Comparison of ENCODE assay signal across 18 cellular contexts in the genomic region with DNA sequence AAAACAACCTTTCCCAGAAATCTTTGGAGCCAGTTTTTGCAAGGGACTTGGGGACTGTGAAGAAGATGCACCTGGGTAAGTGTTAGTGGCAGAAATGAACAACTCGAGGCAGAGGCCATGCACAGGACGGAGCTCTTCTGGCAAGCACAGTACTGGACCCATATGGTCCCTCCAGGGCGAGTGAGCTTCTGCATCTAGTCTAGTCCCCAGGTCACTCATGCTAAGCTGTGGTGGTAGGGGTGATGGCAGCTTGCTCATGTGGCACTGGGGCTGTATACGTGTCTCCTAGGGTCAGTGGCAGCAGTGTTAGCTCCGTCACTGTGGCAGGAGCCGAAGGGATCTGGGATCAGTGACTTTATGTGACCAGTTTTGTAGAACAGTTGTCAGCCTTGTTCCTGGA. TPM values are rescaled to one million over a fixed set of nuclear protein-coding genes. Genes with fewer than 3 reads are reported as not detected.
DNase-seq lines count a peak whose midpoint lies in the region; ATAC-seq and TF ChIP-seq lines count a peak whose summit lies in the region.
"Had no signal": no experiment of that assay in that cellular context is flagged by ENCODE, and none has a peak within 500 bp of the region (broad histone marks: within the 10 kb centered on the region; RNA-seq: fewer than 3 reads in every experiment).

No MANE protein-coding gene starts in this region.

- H3K9me2 ChIP-seq in PC-9 (ENCODE audit: insufficient read depth) = no peaks in the 10 kb centered on the region

- H3K9me3 Mint-ChIP-seq in activated naive CD4-positive, alpha-beta T cell treated with anti-CD3 and anti-CD28 coated beads, Interleukin-2, amount 50 U/mL, for 72 hours = no peaks in the 10 kb centered on the region

- POLR2A ChIA-PET in PC-9 (lab: Charles Lee; ENCODE audit: unreplicated experiment) = interaction anchor here (0.5 kb wide), 1 partner anchor 8 kb away, joined by 3 read pairs; no protein-coding TSS in a partner anchor

- peaks cover 70% of the 10 kb centered on the region for H3K79me2 ChIP-seq in PC-9 (ENCODE audit: low read depth)

- no peak overlapping the region for H2AFZ ChIP-seq in PC-9

- TF ChIP-seq CTCF in PC-9 (conservative IDR thresholded peaks at IDR 0.05) = no peak
- TF ChIP-seq CTCF in foreskin fibroblast (IDR thresholded peaks at IDR 0.05; ENCODE audit: low read depth, low read length) = no peak

- H3K27ac ChIP-seq in PC-9 = peak overlapping the region; percentile 71
- H3K27ac ChIP-seq in iPS-20b (ENCODE audit: low read length) = no peak overlapping the region
- H3K27ac ChIP-seq: BLaER1 treated with 17β-estradiol and CSF1 and Interleukin-3, amounts not matched to agents 10 nM and 100 nM; HL-60; SK-N-MC had no signal

- H3K27me3 ChIP-seq in PC-9 (ENCODE audit: insufficient read depth, low read depth) (no peaks in the 10 kb centered on the region), iPS-20b (ENCODE audit: insufficient read depth, low read length) (peaks cover 30% of the 10 kb centered on the region)
- H3K27me3 ChIP-seq: BLaER1 treated with 17β-estradiol and CSF1 and Interleukin-3, amounts not matched to agents 10 nM and 100 nM had no signal

- H3K9ac ChIP-seq in iPS-20b (ENCODE audit: low read depth, low read length) = peak overlapping the region; percentile 3; the same call in 1 of the 2 replicates
- H3K9ac ChIP-seq: BLaER1 treated with 17β-estradiol and CSF1 and Interleukin-3, amounts not matched to agents 10 nM and 100 nM had no signal

- H3K27ac Mint-ChIP-seq in activated naive CD4-positive, alpha-beta T cell treated with anti-CD3 and anti-CD28 coated beads, Interleukin-2, amount 50 U/mL, for 72 hours = no peak overlapping the region

- H3K4me2 ChIP-seq in PC-9 = peak overlapping the region; percentile 59
- H3K4me2 ChIP-seq: BLaER1 treated with 17β-estradiol and CSF1 and Interleukin-3, amounts not matched to agents 10 nM and 100 nM had no signal

- ATAC-seq in activated naive CD4-positive, alpha-beta T cell treated with anti-CD3 and anti-CD28 coated beads, Interleukin-2, amount 50 U/mL, for 72 hours = peak; percentile 24 to 66
- ATAC-seq in HG03457 (IDR thresholded peaks at IDR 0.05; ENCODE audit: unreplicated experiment) = no peak
- ATAC-seq: GM12878 had no signal

- no peaks in the 10 kb centered on the region for H3K36me3 Mint-ChIP-seq in activated naive CD4-positive, alpha-beta T cell treated with anti-CD3 and anti-CD28 coated beads, Interleukin-2, amount 50 U/mL, for 72 hours

- H3F3A ChIP-seq in PC-9 (ENCODE audit: insufficient read depth, low read depth) = peaks cover 33% of the 10 kb centered on the region

- H3K4me3 ChIP-seq in PC-9 (peak overlapping the region; percentile 12; the same call in 1 of the 2 replicates), iPS-20b (ENCODE audit: low read length) (no peak overlapping the region), foreskin fibroblast (ENCODE audit: low read depth in 1 of 2, low read length in 2 of 2) (no peak overlapping the region)
- H3K4me3 ChIP-seq: BLaER1 treated with 17β-estradiol and CSF1 and Interleukin-3, amounts not matched to agents 10 nM and 100 nM; GM12878; SK-N-MC had no signal

- H3K4me1 ChIP-seq in PC-9 (replicated peaks; ENCODE audit: insufficient read depth) (peaks cover 68% of the 10 kb centered on the region), iPS-20b (ENCODE audit: insufficient read depth, low read length) (peaks cover 30% of the 10 kb centered on the region)
- H3K4me1 ChIP-seq: BLaER1 treated with 17β-estradiol and CSF1 and Interleukin-3, amounts not matched to agents 10 nM and 100 nM had no signal

- peaks cover 20% of the 10 kb centered on the region; the same call in 1 of the 2 replicates for H3K36me3 ChIP-seq in PC-9 (ENCODE audit: low read depth)
- H3K36me3 ChIP-seq in iPS-20b (ENCODE audit: insufficient read depth, low read depth, low read length) = no peaks in the 10 kb centered on the region
- H3K36me3 ChIP-seq: BLaER1 treated with 17β-estradiol and CSF1 and Interleukin-3, amounts not matched to agents 10 nM and 100 nM had no signal

- DNase-seq in activated naive CD4-positive, alpha-beta T cell treated with anti-CD3 and anti-CD28 coated beads, Interleukin-2, amount 50 U/mL, for 72 hours (ENCODE audit: low spot score in 2 of 2) = no peak
- no peak for DNase-seq in activated naive CD4-positive, alpha-beta T cell (lab: John Stamatoyannopoulos, UW)
- DNase-seq in PC-9 (no peak), foreskin fibroblast (no peak), NCI-H1417 (lab: John Stamatoyannopoulos, UW) (no peak)
- DNase-seq: GDM1, NCI-H1417 treated with DMSO at 0.1 percent for 48 hours, NCI-H2029, NCI-H2171, NCI-H446, NCI-H69 had no signal

- no peaks in the 10 kb centered on the region for H3K9me3 ChIP-seq in PC-9 (ENCODE audit: insufficient read depth, low read depth)
- H3K9me3 ChIP-seq in iPS-20b (ENCODE audit: insufficient read depth, low read depth, low read length) = no peaks in the 10 kb centered on the region
- H3K9me3 ChIP-seq: BLaER1 treated with 17β-estradiol and CSF1 and Interleukin-3, amounts not matched to agents 10 nM and 100 nM had no signal

- no TSS peak for BruUV-seq in PC-9 (replicated peaks; lab: Mats Ljungman, UMichigan)

- no peaks in the 10 kb centered on the region for H4K20me1 ChIP-seq in PC-9 (ENCODE audit: insufficient read depth)
- H4K20me1 ChIP-seq: BLaER1 treated with 17β-estradiol and CSF1 and Interleukin-3, amounts not matched to agents 10 nM and 100 nM had no signal

- CTCF ChIA-PET in PC-9 (lab: Charles Lee) = no interaction called here

- intact Hi-C loops in PC-9 (cut with micrococcal nuclease; ENCODE audit: unreplicated experiment) = no loop called here

RNA-seq across cellular contexts. Expression of gene LRRC61, which starts 9.3 kb away (rescaled TPM):
- total RNA-seq in activated naive CD4-positive, alpha-beta T cell treated with anti-CD3 and anti-CD28 coated beads, Interleukin-2, amount 50 U/mL, for 72 hours = 10 to 100 TPM; 10.8 to 22.3 TPM
- 34.8 and 42.3 TPM in 2 replicates for total RNA-seq in PC-9 (2021)
- total RNA-seq: H4 had no signal

RNA-seq across cellular contexts. Expression of gene ACTR3C, which starts 9.5 kb away (rescaled TPM):
- 1 to 10 TPM; 2.3 to 5.8 TPM for total RNA-seq in activated naive CD4-positive, alpha-beta T cell treated with anti-CD3 and anti-CD28 coated beads, Interleukin-2, amount 50 U/mL, for 72 hours
- 24.1 and 34.5 TPM in 2 replicates for total RNA-seq in PC-9 (2021)

RNA-seq across cellular contexts. Expression of gene RARRES2, which starts 27.6 kb away (rescaled TPM):
- under 1 TPM in 1 of 2 donors, not detected in 1; 0.12 TPM for total RNA-seq in activated naive CD4-positive, alpha-beta T cell treated with anti-CD3 and anti-CD28 coated beads, Interleukin-2, amount 50 U/mL, for 72 hours
- not detected in 2 replicates for total RNA-seq in PC-9 (2021)
- total RNA-seq: H4 had no signal

RNA-seq across cellular contexts. Expression of gene REPIN1, which starts 54.8 kb away (rescaled TPM):
- 10 to 100 TPM; 57.1 to 77.4 TPM for total RNA-seq in activated naive CD4-positive, alpha-beta T cell treated with anti-CD3 and anti-CD28 coated beads, Interleukin-2, amount 50 U/mL, for 72 hours
- 172 and 174 TPM in 2 replicates for total RNA-seq in PC-9 (2021)
